Comparison of ENCODE assay signal across 1 cellular context in genomic region chr22:50260801-50261614, GRCh38.
TF ChIP-seq lines count a peak whose summit lies in the region.

No MANE protein-coding gene starts in this region.

TF ChIP-seq in WTC11, 78 proteins besides CTCF, POLR2A, EP300 and RAD21 (continued from another document):
- TF ChIP-seq FOXP4 (CRISPR knock-in tag; IDR thresholded peaks at IDR 0.05) (no peak), ZNF396 (CRISPR knock-in tag; IDR thresholded peaks at IDR 0.05; ENCODE audit: borderline replicate concordance) (no peak), E2F5 (CRISPR knock-in tag; IDR thresholded peaks at IDR 0.05) (0 out of 2 replicates have a peak, but pooled peaks have one; percentile 15), HMGXB4 (CRISPR knock-in tag; IDR thresholded peaks at IDR 0.05) (0 out of 2 replicates have a peak, but pooled peaks have one; percentile 39), MAX (CRISPR knock-in tag; IDR thresholded peaks at IDR 0.05) (peak; percentile 58; the same call in 1 of the 2 replicates)
